In genomic region chr2:175855794-175856453, GRCh38 we compare ENCODE assay signal across 11 cellular contexts.
DNase-seq lines count a peak whose midpoint lies in the region; ATAC-seq and TF ChIP-seq lines count a peak whose summit lies in the region.
"Had no signal": no experiment of that assay in that cellular context is flagged by ENCODE, and none has a peak within 500 bp of the region (broad histone marks: within the 10 kb centered on the region; RNA-seq: fewer than 3 reads in every experiment).

No MANE protein-coding gene starts in this region.

- dilution Hi-C loops in IMR-90 (cut with HindIII; ENCODE audit: low sequenced_read_pairs, unreplicated experiment), result no loop called here

- H3K9ac ChIP-seq in IMR-90 (ENCODE audit: low read depth, low read length), result no peak overlapping the region

- H3K9me3 Mint-ChIP-seq in chondrocyte (ENCODE audit: low read depth), result no peaks in the 10 kb centered on the region
- H3K9me3 Mint-ChIP-seq: activated naive CD4-positive, alpha-beta T cell treated with anti-CD3 and anti-CD28 coated beads, Interleukin-2, amount 10 ng/mL, durations not matched to agents 7 days and 5 days had no signal

- H3K56ac ChIP-seq in IMR-90 (ENCODE audit: extremely low read depth, insufficient read depth, low read length), result no peak overlapping the region

- WGBS in IMR-90 (ENCODE audit: extremely low coverage in 2 of 2, insufficient read length in 1 of 2), 2 experiments, result 29% methylated on average over 1 of the region's 4 CpGs; no CpG with 5 or more reads in 1 of the 2 experiments

- H4K8ac ChIP-seq in IMR-90 (ENCODE audit: low read depth in 2 of 2, low read length in 2 of 2), result 0 out of 4 replicates have a peak overlapping the region, but pooled peaks of 1 of the 2 experiments have one; percentile 56

- no peak for TF ChIP-seq CTCF in IMR-90 (conservative IDR thresholded peaks at IDR 0.05; ENCODE audit: low read depth, low read length)
- TF ChIP-seq CTCF in chondrocyte (IDR thresholded peaks at IDR 0.05), result no peak

- no peaks in the 10 kb centered on the region for H3K9me3 ChIP-seq in IMR-90 (ENCODE audit: control insufficient read depth, insufficient read depth, low read length)
- H3K9me3 ChIP-seq: mucosa of descending colon had no signal

- H3K4me3 ChIP-seq in IMR-90 (ENCODE audit: insufficient read depth, low read depth, low read length), result no peak overlapping the region
- H3K4me3 ChIP-seq: mucosa of descending colon had no signal

- peak overlapping the region; percentile 33 for H3K4me3 Mint-ChIP-seq in chondrocyte (ENCODE audit: unreplicated experiment)
- H3K4me3 Mint-ChIP-seq: activated naive CD4-positive, alpha-beta T cell treated with anti-CD3 and anti-CD28 coated beads, Interleukin-2, amount 10 ng/mL, durations not matched to agents 7 days and 5 days had no signal

- DNase-seq in A172 (ENCODE audit: low spot score) (peak; percentile 73), IMR-90 (peak; percentile 45), chondrocyte (ENCODE audit: low spot score) (no peak), kidney tubule cell (ENCODE audit: low spot score) (peak; percentile 66), NCI-H1436 (lab: John Stamatoyannopoulos, UW) (no peak)
- DNase-seq in effector CD8-positive, alpha-beta T cell (lab: John Stamatoyannopoulos, UW), result no peak
- DNase-seq: activated naive CD4-positive, alpha-beta T cell treated with anti-CD3 and anti-CD28 coated beads, Interleukin-2, amount 10 ng/mL, durations not matched to agents 7 days and 5 days; mucosa of descending colon had no signal

- peaks cover 19% of the 10 kb centered on the region for H3K4me1 Mint-ChIP-seq in chondrocyte (ENCODE audit: low read depth)
- H3K4me1 Mint-ChIP-seq: activated naive CD4-positive, alpha-beta T cell treated with anti-CD3 and anti-CD28 coated beads, Interleukin-2, amount 10 ng/mL, durations not matched to agents 7 days and 5 days had no signal

- peak overlapping the region; percentile 57; the same call in 1 of the 2 replicates for H3K18ac ChIP-seq in IMR-90 (ENCODE audit: low read depth, low read length)

- no peaks in the 10 kb centered on the region for H3K9me1 ChIP-seq in IMR-90 (ENCODE audit: insufficient read depth, low read length)

- no peak overlapping the region for H3K27ac ChIP-seq in IMR-90 (ENCODE audit: insufficient read depth, low read length)
- H3K27ac ChIP-seq: VCaP had no signal

- H3K79me1 ChIP-seq in IMR-90 (ENCODE audit: low read depth in 1 of 2, low read length in 2 of 2), result no peaks in the 10 kb centered on the region

- H2AK5ac ChIP-seq in IMR-90 (ENCODE audit: low read depth, low read length), result no peak overlapping the region

- peak overlapping the region; percentile 31 for H2BK5ac ChIP-seq in IMR-90 (ENCODE audit: low read depth, low read length, poor library complexity, severe bottlenecking)

- H3K23ac ChIP-seq in IMR-90 (ENCODE audit: low read depth, low read length), result no peak overlapping the region

- H3K27me3 ChIP-seq in IMR-90 (ENCODE audit: control insufficient read depth, insufficient read depth, low read length), result no peaks in the 10 kb centered on the region

- H2BK15ac ChIP-seq in IMR-90 (ENCODE audit: low read depth, low read length), result peak overlapping the region; percentile 25; the same call in 1 of the 3 replicates

- TF ChIP-seq RAD21 in IMR-90 (IDR thresholded peaks at IDR 0.05; ENCODE audit: low read length), result no peak

- in situ Hi-C loops in IMR-90 (cut with MboI; ENCODE audit: low sequenced_read_pairs), result no loop called here

- H3K27ac Mint-ChIP-seq in chondrocyte (ENCODE audit: unreplicated experiment), result peak overlapping the region; percentile 91
- H3K27ac Mint-ChIP-seq: activated naive CD4-positive, alpha-beta T cell treated with anti-CD3 and anti-CD28 coated beads, Interleukin-2, amount 10 ng/mL, durations not matched to agents 7 days and 5 days had no signal

- H3K4ac ChIP-seq in IMR-90 (ENCODE audit: low read depth, low read length), result no peak overlapping the region

- ATAC-seq in IMR-90 (ENCODE audit: low read depth) (peak; percentile 67; the same call in 1 of the 2 replicates), GM21576 (IDR thresholded peaks at IDR 0.05; ENCODE audit: unreplicated experiment) (no peak), GM19035 (IDR thresholded peaks at IDR 0.05; ENCODE audit: unreplicated experiment) (no peak)
- ATAC-seq: mucosa of descending colon had no signal

- no peak overlapping the region for H3K14ac ChIP-seq in IMR-90 (replicated peaks; ENCODE audit: low read depth, low read length)

- H4K5ac ChIP-seq in IMR-90 (ENCODE audit: low read depth, low read length), result no peak overlapping the region

- no TSS peak for BruUV-seq in IMR-90 (replicated peaks; lab: Mats Ljungman, UMichigan)

- H3K36me3 ChIP-seq in IMR-90 (ENCODE audit: control insufficient read depth, insufficient read depth, low read length), result no peaks in the 10 kb centered on the region

- no peak for TF ChIP-seq POLR2A in IMR-90 (IDR thresholded peaks at IDR 0.05; ENCODE audit: low read depth, low read length)

- H2AK9ac ChIP-seq in IMR-90 (replicated peaks; ENCODE audit: low read depth, low read length, poor library complexity), result no peak overlapping the region

- CTCF ChIA-PET in IMR-90 (lab: Yijun Ruan, JAX), result no interaction called here

- peaks cover under 1% of the 10 kb centered on the region for H3K27me3 Mint-ChIP-seq in chondrocyte (ENCODE audit: low read depth)

- no peaks in the 10 kb centered on the region for H3K4me1 ChIP-seq in IMR-90 (ENCODE audit: control insufficient read depth, insufficient read depth, low read length)

- H2BK120ac ChIP-seq in IMR-90 (ENCODE audit: low read depth, low read length), result no peak overlapping the region

- peak overlapping the region; percentile 71; the same call in 1 of the 2 replicates for H3K4me2 ChIP-seq in IMR-90 (ENCODE audit: low read depth, low read length)

- H2AFZ ChIP-seq in IMR-90 (replicated peaks; ENCODE audit: low read length, poor library complexity), result peak overlapping the region; percentile 77

- intact Hi-C loops in IMR-90 (cut with micrococcal nuclease), result no loop called here

- peak overlapping the region; percentile 21; the same call in 1 of the 2 replicates for H2BK20ac ChIP-seq in IMR-90 (ENCODE audit: low read depth, low read length)

- POLR2A ChIA-PET in IMR-90 (lab: Charles Lee; ENCODE audit: unreplicated experiment), result no interaction called here

- H3K36me3 Mint-ChIP-seq in chondrocyte (ENCODE audit: low read depth), result no peaks in the 10 kb centered on the region
- H3K36me3 Mint-ChIP-seq: activated naive CD4-positive, alpha-beta T cell treated with anti-CD3 and anti-CD28 coated beads, Interleukin-2, amount 10 ng/mL, durations not matched to agents 7 days and 5 days had no signal

- no peak overlapping the region for H4K91ac ChIP-seq in IMR-90 (ENCODE audit: insufficient read depth, low read depth, low read length)

- H4K20me1 ChIP-seq in IMR-90 (ENCODE audit: insufficient read depth, low read length), result no peaks in the 10 kb centered on the region

TF ChIP-seq in IMR-90, 13 proteins besides CTCF, POLR2A, EP300 and RAD21:
- TF ChIP-seq CEBPB (IDR thresholded peaks at IDR 0.05; ENCODE audit: low read depth, low read length) (0 out of 2 replicates have a peak, but pooled peaks have one; percentile 15), NFE2L2 (IDR thresholded peaks at IDR 0.05; ENCODE audit: low read depth, low read length) (no peak)

Comparison
In these comparisons a context has a peak if more than half of its experiments do, and no peak if none do; other contexts are left out.
1. DNase-seq: peak in A172 (single experiment), IMR-90 (single experiment) and kidney tubule cell (single experiment); none in chondrocyte (single experiment), NCI-H1436 (single experiment) and effector CD8-positive, alpha-beta T cell (single experiment).